Comparison of ENCODE assay signal across 1 cellular context in genomic region chr17:45394001-45394912, GRCh38.
TF ChIP-seq lines count a peak whose summit lies in the region.

No MANE protein-coding gene starts in this region.

TF ChIP-seq in H1, 55 proteins besides CTCF, POLR2A, EP300 and RAD21:
- TF ChIP-seq BCL11A (IDR thresholded peaks at IDR 0.05; ENCODE audit: low read depth in 2 of 2, low read length in 2 of 2) (no peak), CBX8 (IDR thresholded peaks at IDR 0.05; ENCODE audit: borderline replicate concordance, low read depth, low read length) (no peak), SP2 (IDR thresholded peaks at IDR 0.05; ENCODE audit: low read length) (no peak), SRF (IDR thresholded peaks at IDR 0.05; ENCODE audit: low read depth, low read length) (no peak), CEBPB (IDR thresholded peaks at IDR 0.05; ENCODE audit: low read depth, low read length) (no peak), ASH2L (IDR thresholded peaks at IDR 0.05; ENCODE audit: low read length) (no peak), RBBP5 (IDR thresholded peaks at IDR 0.05; ENCODE audit: borderline replicate concordance, low read depth, low read length) (no peak), SP4 (IDR thresholded peaks at IDR 0.05; ENCODE audit: low read length) (no peak), TAF1 (IDR thresholded peaks at IDR 0.05; ENCODE audit: low read depth, low read length) (no peak), KDM4A (IDR thresholded peaks at IDR 0.05; ENCODE audit: low read depth, low read length, severe bottlenecking) (no peak), ATF3 (IDR thresholded peaks at IDR 0.05; ENCODE audit: insufficient read depth, low read depth, low read length) (no peak), BACH1 (IDR thresholded peaks at IDR 0.05; ENCODE audit: low read length) (no peak), RFX5 (IDR thresholded peaks at IDR 0.05; ENCODE audit: borderline replicate concordance, low read depth, low read length) (no peak)
